In genomic region chr6:70180904-70181599, GRCh38 we compare ENCODE assay signal across 12 cellular contexts.
A peak's percentile ranks its signal among the peaks of the same experiment; 100 is the strongest.
DNase-seq lines count a peak whose midpoint lies in the region; ATAC-seq and TF ChIP-seq lines count a peak whose summit lies in the region.
"Had no signal": no experiment of that assay in that cellular context is flagged by ENCODE, and none has a peak within 500 bp of the region (broad histone marks: within the 10 kb centered on the region; RNA-seq: fewer than 3 reads in every experiment).

No MANE protein-coding gene starts in this region.

- H3K4me1 ChIP-seq in PC-3 (ENCODE audit: insufficient read depth, low read length) = no peaks in the 10 kb centered on the region

- no peak for DNase-seq in activated T-cell treated with anti-CD3 and anti-CD28 coated beads, Interleukin-2, amount 50 U/mL, for 4 hours
- DNase-seq in activated T-cell treated with anti-CD3 and anti-CD28 coated beads, Interleukin-2, amount 50 U/mL, for 1 hour = no peak
- DNase-seq in PC-3 (peak; percentile 11), stromal cell of bone marrow (ENCODE audit: low read depth) (peak; percentile 20), posterior cingulate gyrus (no peak)
- no peak for DNase-seq in stimulated activated CD4-positive, alpha-beta T cell treated with anti-CD3 and anti-CD28 coated beads, Interleukin-2, amount 100 ng/mL, for 24 hours
- DNase-seq: activated naive CD8-positive, alpha-beta T cell treated with anti-CD3 and anti-CD28 coated beads, Interleukin-2, amount 10 ng/mL, durations not matched to agents 7 days and 5 days; central memory CD4-positive, alpha-beta T cell; MG63; ovary had no signal

- H3K4me3 Mint-ChIP-seq in activated T-cell treated with anti-CD3 and anti-CD28 coated beads, Interleukin-2, amount 50 U/mL, for 4 hours = no peak overlapping the region
- H3K4me3 Mint-ChIP-seq: activated naive CD8-positive, alpha-beta T cell treated with anti-CD3 and anti-CD28 coated beads, Interleukin-2, amount 10 ng/mL, durations not matched to agents 7 days and 5 days had no signal

- H3K4me3 ChIP-seq in PC-3 (ENCODE audit: low read length) = no peak overlapping the region
- H3K4me3 ChIP-seq: MG63, ovary had no signal

- no peaks in the 10 kb centered on the region for H3F3A ChIP-seq in PC-3 (ENCODE audit: low read length, unreplicated experiment)

- H3K9me3 ChIP-seq in PC-3 (ENCODE audit: low read length) = no peaks in the 10 kb centered on the region
- H3K9me3 ChIP-seq: MG63, ovary had no signal

- CTCF ChIA-PET in PC-3 (lab: Charles Lee) = no interaction called here

- H3K4me1 Mint-ChIP-seq in activated T-cell treated with anti-CD3 and anti-CD28 coated beads, Interleukin-2, amount 50 U/mL, for 4 hours (ENCODE audit: low read depth) = no peaks in the 10 kb centered on the region
- H3K4me1 Mint-ChIP-seq: activated naive CD8-positive, alpha-beta T cell treated with anti-CD3 and anti-CD28 coated beads, Interleukin-2, amount 10 ng/mL, durations not matched to agents 7 days and 5 days had no signal

- no peaks in the 10 kb centered on the region for H3K79me2 ChIP-seq in PC-3 (ENCODE audit: low read length)

- TF ChIP-seq CTCF in PC-3 (conservative IDR thresholded peaks at IDR 0.05; ENCODE audit: low read depth, low read length) = no peak

- no peak overlapping the region for H2AFZ ChIP-seq in PC-3 (ENCODE audit: low read length)

- BruUV-seq in PC-3 (replicated peaks; lab: Mats Ljungman, UMichigan) = no TSS peak

- no peak overlapping the region for H3K9ac ChIP-seq in PC-3 (ENCODE audit: low read length)

- H3K27me3 Mint-ChIP-seq in activated T-cell treated with anti-CD3 and anti-CD28 coated beads, Interleukin-2, amount 50 U/mL, for 4 hours (ENCODE audit: low read depth) = no peaks in the 10 kb centered on the region

- H3K27ac ChIP-seq in PC-3 (ENCODE audit: low read length) = no peak overlapping the region
- H3K27ac ChIP-seq: ovary had no signal

- no peaks in the 10 kb centered on the region for H3K36me3 Mint-ChIP-seq in activated T-cell treated with anti-CD3 and anti-CD28 coated beads, Interleukin-2, amount 50 U/mL, for 4 hours (ENCODE audit: insufficient read depth)
- H3K36me3 Mint-ChIP-seq: activated naive CD8-positive, alpha-beta T cell treated with anti-CD3 and anti-CD28 coated beads, Interleukin-2, amount 10 ng/mL, durations not matched to agents 7 days and 5 days had no signal

- no peaks in the 10 kb centered on the region for H3K9me2 ChIP-seq in PC-3 (replicated peaks; ENCODE audit: low read length)

- no peaks in the 10 kb centered on the region for H4K20me1 ChIP-seq in PC-3 (ENCODE audit: low read length)

- intact Hi-C loops in PC-3 (cut with micrococcal nuclease) = no loop called here
- intact Hi-C loops in posterior cingulate gyrus (cut with DNase I) = no loop called here

- H3K27me3 ChIP-seq in PC-3 (ENCODE audit: low read length) = no peaks in the 10 kb centered on the region
- H3K27me3 ChIP-seq: ovary had no signal

- H3K36me3 ChIP-seq in PC-3 (ENCODE audit: low read depth, low read length) = no peaks in the 10 kb centered on the region
- H3K36me3 ChIP-seq: MG63, ovary had no signal

- H3K9me3 Mint-ChIP-seq in activated T-cell treated with anti-CD3 and anti-CD28 coated beads, Interleukin-2, amount 50 U/mL, for 4 hours = no peaks in the 10 kb centered on the region
- H3K9me3 Mint-ChIP-seq: activated naive CD8-positive, alpha-beta T cell treated with anti-CD3 and anti-CD28 coated beads, Interleukin-2, amount 10 ng/mL, durations not matched to agents 7 days and 5 days had no signal

- POLR2A ChIA-PET in PC-3 (lab: Charles Lee; ENCODE audit: unreplicated experiment) = no interaction called here

- peak; percentile 34 to 35 for ATAC-seq in activated T-cell treated with anti-CD3 and anti-CD28 coated beads, Interleukin-2, amount 50 U/mL, for 4 hours
- ATAC-seq in HG02870 (IDR thresholded peaks at IDR 0.05; ENCODE audit: unreplicated experiment) = peak; percentile 76
- ATAC-seq in PC-3 = no peak
- no peak for ATAC-seq in GM21528 (IDR thresholded peaks at IDR 0.05; ENCODE audit: low FRiP score, unreplicated experiment)

- H3K4me2 ChIP-seq in PC-3 (ENCODE audit: low read length) = no peak overlapping the region

Comparison
In these comparisons a context has a peak if more than half of its experiments do, and no peak if none do; other contexts are left out.
1. ATAC-seq: peak in activated T-cell treated with anti-CD3 and anti-CD28 coated beads, Interleukin-2, amount 50 U/mL, for 4 hours (2 of 2) and HG02870 (single experiment); none in PC-3 (single experiment) and GM21528 (single experiment).
2. DNase-seq: peak in PC-3 (single experiment) and stromal cell of bone marrow (single experiment); none in activated T-cell treated with anti-CD3 and anti-CD28 coated beads, Interleukin-2, amount 50 U/mL, for 4 hours (single experiment), activated T-cell treated with anti-CD3 and anti-CD28 coated beads, Interleukin-2, amount 50 U/mL, for 1 hour (single experiment), posterior cingulate gyrus (0 of 10) and stimulated activated CD4-positive, alpha-beta T cell treated with anti-CD3 and anti-CD28 coated beads, Interleukin-2, amount 100 ng/mL, for 24 hours (0 of 2).